Comparison of ENCODE assay signal across 10 cellular contexts in genomic region chr3:33884204-33884561, GRCh38.
DNase-seq lines count a peak whose midpoint lies in the region; ATAC-seq and TF ChIP-seq lines count a peak whose summit lies in the region.
"Had no signal": no experiment of that assay in that cellular context is flagged by ENCODE, and none has a peak within 500 bp of the region (broad histone marks: within the 10 kb centered on the region; RNA-seq: fewer than 3 reads in every experiment).

No MANE protein-coding gene starts in this region.

- H3K4me1 Mint-ChIP-seq in osteocyte (ENCODE audit: unreplicated experiment), result peaks cover 22% of the 10 kb centered on the region

- TF ChIP-seq CTCF in dorsolateral prefrontal cortex (IDR thresholded peaks at IDR 0.05 in 54 of 56, conservative IDR thresholded peaks at IDR 0.05 in 2 of 56; ENCODE audit: low read depth in 1 of 56, partially characterized antibody in 56 of 56) (peak in 7 of 56 donors; percentile 7 to 31 (median 21)), osteocyte (IDR thresholded peaks at IDR 0.05) (peak; percentile 12)

- H3K4me3 Mint-ChIP-seq in osteocyte (ENCODE audit: unreplicated experiment), result no peak overlapping the region

- ATAC-seq in HG02852 (IDR thresholded peaks at IDR 0.05; ENCODE audit: unreplicated experiment), result no peak
- ATAC-seq in GM19463 (IDR thresholded peaks at IDR 0.05; ENCODE audit: unreplicated experiment), result no peak
- no peak for ATAC-seq in HG03460 (IDR thresholded peaks at IDR 0.05; ENCODE audit: unreplicated experiment)

- H3K9me3 Mint-ChIP-seq in osteocyte (ENCODE audit: unreplicated experiment), result no peaks in the 10 kb centered on the region

- H3K4me3 ChIP-seq in dorsolateral prefrontal cortex, result peak overlapping the region in 27 of 59 donors; percentile 5 to 61 (median 44)

- H3K27ac ChIP-seq in dorsolateral prefrontal cortex, result peak overlapping the region in 45 of 59 donors; percentile 1 to 82 (median 58)

- intact Hi-C loops in dorsolateral prefrontal cortex (cut with DNase I), result loop anchor here (5.0 to 10.0 kb wide), 2 partner anchors 798 to 801 kb away; no protein-coding TSS in a partner anchor

- H3K27me3 Mint-ChIP-seq in osteocyte (ENCODE audit: unreplicated experiment), result no peaks in the 10 kb centered on the region

- peak; percentile 15 for DNase-seq in DMS53 (lab: John Stamatoyannopoulos, UW)
- no peak for DNase-seq in DMS53 treated with DMSO at 0.1 percent for 48 hours (lab: John Stamatoyannopoulos, UW; ENCODE audit: unreplicated experiment)
- DNase-seq in M059J (ENCODE audit: low read depth), result peak; percentile 32
- DNase-seq in dorsolateral prefrontal cortex, result peak in 6 of 10 donors; percentile 21 to 66 (median 50)
- DNase-seq in osteocyte (ENCODE audit: extremely low spot score, unreplicated experiment), result no peak
- DNase-seq: 8988T, NCI-H1436 had no signal

- H3K27ac Mint-ChIP-seq in osteocyte (ENCODE audit: unreplicated experiment), result no peak overlapping the region

- no peaks in the 10 kb centered on the region for H3K36me3 Mint-ChIP-seq in osteocyte (ENCODE audit: unreplicated experiment)

- H3K27me3 ChIP-seq in dorsolateral prefrontal cortex, result no peaks in the 10 kb centered on the region

Comparison
In these comparisons a context has a peak if more than half of its experiments do, and no peak if none do; other contexts are left out.
1. DNase-seq: peak in DMS53 (single experiment), M059J (single experiment) and dorsolateral prefrontal cortex (6 of 10); none in DMS53 treated with DMSO at 0.1 percent for 48 hours (single experiment) and osteocyte (single experiment).